Comparison of ENCODE assay signal across 8 cellular contexts in genomic region chr7:112414855-112415490, GRCh38. TPM values are rescaled to one million over a fixed set of nuclear protein-coding genes. Genes with fewer than 3 reads are reported as not detected.
DNase-seq lines count a peak whose midpoint lies in the region; ATAC-seq, FAIRE-seq and TF ChIP-seq lines count a peak whose summit lies in the region.

No MANE protein-coding gene starts in this region.

- peaks cover 14% of the 10 kb centered on the region for H3K4me1 Mint-ChIP-seq in WTC11
- H3K4me1 Mint-ChIP-seq in activated naive CD4-positive, alpha-beta T cell treated with anti-CD3 and anti-CD28 coated beads, Interleukin-2, amount 10 ng/mL, durations not matched to agents 7 days and 5 days = peaks cover 2% of the 10 kb centered on the region

- no peak overlapping the region for H3K27ac Mint-ChIP-seq in WTC11
- H3K27ac Mint-ChIP-seq in activated naive CD4-positive, alpha-beta T cell treated with anti-CD3 and anti-CD28 coated beads, Interleukin-2, amount 10 ng/mL, durations not matched to agents 7 days and 5 days = no peak overlapping the region

- POLR2A ChIA-PET in AG04450 (lab: Yijun Ruan, JAX) (no interaction called here), WTC11 (lab: Charles Lee) (no interaction called here)

- in situ Hi-C loops in GM13977 (cut with MboI; ENCODE audit: low pct_unique_long_range_greater_than_20kb, low sequenced_read_pairs, unreplicated experiment) = loop anchor here (25.0 kb wide), 1 partner anchor 653 kb away; no protein-coding TSS in a partner anchor

- peaks cover 23% of the 10 kb centered on the region for H3K9me3 Mint-ChIP-seq in WTC11
- no peaks in the 10 kb centered on the region for H3K9me3 Mint-ChIP-seq in activated naive CD4-positive, alpha-beta T cell treated with anti-CD3 and anti-CD28 coated beads, Interleukin-2, amount 10 ng/mL, durations not matched to agents 7 days and 5 days

- no peaks in the 10 kb centered on the region for H3K27me3 Mint-ChIP-seq in WTC11 (ENCODE audit: low read depth)
- H3K27me3 Mint-ChIP-seq in activated naive CD4-positive, alpha-beta T cell treated with anti-CD3 and anti-CD28 coated beads, Interleukin-2, amount 10 ng/mL, durations not matched to agents 7 days and 5 days = no peaks in the 10 kb centered on the region

- peaks cover 7% of the 10 kb centered on the region for H3K27me3 ChIP-seq in AG04450 (ENCODE audit: control insufficient read depth, insufficient read depth, low read length)

- peak; percentile 99 for FAIRE-seq in islet of Langerhans (lab: Jason Lieb, UNC)

- H3K4me3 ChIP-seq in AG04450 (ENCODE audit: low read depth, low read length) = no peak overlapping the region

- H3K4me3 Mint-ChIP-seq in WTC11 = no peak overlapping the region
- H3K4me3 Mint-ChIP-seq in activated naive CD4-positive, alpha-beta T cell treated with anti-CD3 and anti-CD28 coated beads, Interleukin-2, amount 10 ng/mL, durations not matched to agents 7 days and 5 days = no peak overlapping the region

- H3K9me3 ChIP-seq in AG04450 (ENCODE audit: control insufficient read depth, insufficient read depth, low read length) = no peaks in the 10 kb centered on the region

- CTCF ChIA-PET in AG04450 (lab: Charles Lee) = interaction anchor here (0.6 to 1.3 kb wide), 3 partner anchors 21 to 672 kb away, joined by 3 read pairs; no protein-coding TSS in a partner anchor
- CTCF ChIA-PET in WTC11 (lab: Charles Lee) = interaction anchor here (0.6 kb wide), 1 partner anchor 172 kb away, joined by 3 read pairs; no protein-coding TSS in a partner anchor
- CTCF ChIA-PET in activated naive CD4-positive, alpha-beta T cell treated with anti-CD3 and anti-CD28 coated beads, Interleukin-2, amount 10 ng/mL, durations not matched to agents 7 days and 5 days (lab: Charles Lee) = interaction anchor here (0.7 to 1.2 kb wide), 2 partner anchors 15 to 649 kb away, joined by 3 read pairs; no protein-coding TSS in a partner anchor

- DNase-seq in AG04450 (ENCODE audit: low read depth, low spot score) (no peak), GM13977 (ENCODE audit: low spot score) (no peak), NCI-H187 (lab: John Stamatoyannopoulos, UW) (peak; percentile 5 to 69), WTC11 (ENCODE audit: low spot score) (no peak), foreskin melanocyte (no peak), T-helper 9 cell (no peak)
- DNase-seq in activated naive CD4-positive, alpha-beta T cell treated with anti-CD3 and anti-CD28 coated beads, Interleukin-2, amount 10 ng/mL, durations not matched to agents 7 days and 5 days = no peak

- no peaks in the 10 kb centered on the region; the same call in 1 of the 2 replicates for H3K36me3 Mint-ChIP-seq in WTC11
- no peaks in the 10 kb centered on the region for H3K36me3 Mint-ChIP-seq in activated naive CD4-positive, alpha-beta T cell treated with anti-CD3 and anti-CD28 coated beads, Interleukin-2, amount 10 ng/mL, durations not matched to agents 7 days and 5 days

- TF ChIP-seq CTCF in AG04450 (IDR thresholded peaks at IDR 0.05; ENCODE audit: low read depth, low read length) (peak; percentile 64), GM13977 (IDR thresholded peaks at IDR 0.05; ENCODE audit: extremely low read depth, insufficient read depth, missing control alignments) (peak; percentile 33), WTC11 (IDR thresholded peaks at IDR 0.05) (no peak; the same call in 1 of the 2 replicates)

- no peak overlapping the region for H3K27ac ChIP-seq in AG04450 (ENCODE audit: low read depth, low read length)

- ATAC-seq in WTC11 = peak; percentile 69

TF ChIP-seq in WTC11, 78 proteins besides CTCF, POLR2A, EP300 and RAD21:
- TF ChIP-seq GRHL2 (CRISPR knock-in tag; IDR thresholded peaks at IDR 0.05; ENCODE audit: insufficient replicate concordance, severe bottlenecking) = no peak
- TF ChIP-seq CREM (CRISPR knock-in tag; IDR thresholded peaks at IDR 0.05) = no peak
- no peak for TF ChIP-seq MXD4 (CRISPR knock-in tag; IDR thresholded peaks at IDR 0.05; ENCODE audit: borderline replicate concordance)
- TF ChIP-seq GABPB1 (CRISPR knock-in tag; IDR thresholded peaks at IDR 0.05) = no peak
- TF ChIP-seq ZNF671 (CRISPR knock-in tag; IDR thresholded peaks at IDR 0.05) = no peak
- TF ChIP-seq ZBTB43 (CRISPR knock-in tag; IDR thresholded peaks at IDR 0.05) = no peak
- no peak for TF ChIP-seq SP1 (CRISPR knock-in tag; conservative IDR thresholded peaks at IDR 0.05)
- no peak for TF ChIP-seq IRF2 (CRISPR knock-in tag; IDR thresholded peaks at IDR 0.05; ENCODE audit: borderline replicate concordance, low read depth)
- no peak for TF ChIP-seq MAX (CRISPR knock-in tag; IDR thresholded peaks at IDR 0.05)
- TF ChIP-seq ZNF263 (CRISPR knock-in tag; IDR thresholded peaks at IDR 0.05; ENCODE audit: low read depth) = no peak
- no peak for TF ChIP-seq PREB (CRISPR knock-in tag; IDR thresholded peaks at IDR 0.05; ENCODE audit: borderline replicate concordance)
- no peak for TF ChIP-seq OVOL2 (CRISPR knock-in tag; IDR thresholded peaks at IDR 0.05; ENCODE audit: borderline replicate concordance)
- no peak for TF ChIP-seq IRF1 (CRISPR knock-in tag; IDR thresholded peaks at IDR 0.05)
- TF ChIP-seq ZNF121 (CRISPR knock-in tag; IDR thresholded peaks at IDR 0.05) = no peak
- no peak for TF ChIP-seq FOXJ3 (CRISPR knock-in tag; IDR thresholded peaks at IDR 0.05; ENCODE audit: borderline replicate concordance)
- no peak for TF ChIP-seq ZNF219 (CRISPR knock-in tag; IDR thresholded peaks at IDR 0.05; ENCODE audit: borderline replicate concordance)
- no peak for TF ChIP-seq HMGA2 (CRISPR knock-in tag; IDR thresholded peaks at IDR 0.05)

RNA-seq across cellular contexts. Expression of gene IFRD1, which starts 35.3 kb away (rescaled TPM):
- 35.4 and 46.9 TPM in 2 replicates for polyA plus RNA-seq in AG04450 (2011; rRNA removed)
- polyA minus RNA-seq in AG04450 (2011; rRNA and poly(A)+ RNA removed) = 14.0 and 21.4 TPM in 2 replicates
- 30.5 to 37.9 TPM (median 31.2 TPM) in 3 replicates for total RNA-seq in WTC11 (2021)

Comparison
In these comparisons a context has a peak if more than half of its experiments do, and no peak if none do; other contexts are left out.
1. DNase-seq: peak in NCI-H187 (2 of 2); none in AG04450 (single experiment), GM13977 (single experiment), WTC11 (single experiment), foreskin melanocyte (single experiment), activated naive CD4-positive, alpha-beta T cell treated with anti-CD3 and anti-CD28 coated beads, Interleukin-2, amount 10 ng/mL, durations not matched to agents 7 days and 5 days (single experiment) and T-helper 9 cell (single experiment).